ENCODE assay signal across 10 cellular contexts in the genomic region with DNA sequence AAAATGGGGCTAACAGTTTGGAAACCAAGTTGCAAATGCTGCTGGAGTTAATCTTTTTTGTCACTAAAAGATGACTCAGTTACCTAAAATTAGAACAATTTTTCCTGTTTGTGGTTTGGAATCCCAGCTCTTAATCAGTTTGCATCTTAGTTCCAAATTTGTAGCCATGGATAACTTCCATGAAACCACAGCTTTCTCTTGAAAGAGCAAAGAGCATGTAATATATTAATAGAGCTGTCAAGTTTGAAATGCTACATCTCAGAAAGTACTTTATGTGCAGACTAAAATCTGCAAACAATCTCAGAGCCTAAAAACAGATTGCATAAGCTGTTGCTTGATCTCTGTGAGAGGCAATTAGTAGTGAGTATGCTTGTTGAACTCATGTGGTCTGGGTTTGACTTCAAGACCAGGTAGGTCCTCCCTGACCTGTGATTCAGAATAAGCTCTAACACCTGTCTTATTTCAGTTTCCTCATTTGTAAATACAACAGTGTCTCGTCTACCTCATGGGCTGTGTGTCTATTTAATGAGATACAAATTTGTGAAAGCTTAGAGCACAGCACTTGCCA. TPM values are rescaled to one million over a fixed set of nuclear protein-coding genes. Genes with fewer than 3 reads are reported as not detected.
DNase-seq lines count a peak whose midpoint lies in the region; ATAC-seq and TF ChIP-seq lines count a peak whose summit lies in the region.
"Had no signal": no experiment of that assay in that cellular context is flagged by ENCODE, and none has a peak within 500 bp of the region (broad histone marks: within the 10 kb centered on the region; RNA-seq: fewer than 3 reads in every experiment).

No MANE protein-coding gene starts in this region.

- H3K4me1 Mint-ChIP-seq in endothelial cell (ENCODE audit: unreplicated experiment): peaks cover 23% of the 10 kb centered on the region
- peaks cover 7 to 8% of the 10 kb centered on the region in 2 donors for H3K4me1 Mint-ChIP-seq in immature natural killer cell

- no peak overlapping the region for H3K4me3 ChIP-seq in foreskin fibroblast (ENCODE audit: low read depth in 1 of 2, low read length in 2 of 2)

- ATAC-seq in sciatic nerve: peak; percentile 70

- H3K27ac Mint-ChIP-seq in endothelial cell (ENCODE audit: unreplicated experiment) (no peak overlapping the region), immature natural killer cell (no peak overlapping the region)

- H3K27me3 Mint-ChIP-seq in endothelial cell (ENCODE audit: unreplicated experiment) (peaks cover 2% of the 10 kb centered on the region), immature natural killer cell (ENCODE audit: low read depth in 3 of 3) (no peaks in the 10 kb centered on the region)

- POLR2A ChIA-PET in RWPE1 (lab: Yijun Ruan, JAX; ENCODE audit: low non-redundant PET): no interaction called here

- DNase-seq in GM04503 (ENCODE audit: low read depth) (peak; percentile 94), RWPE1 (ENCODE audit: low spot score) (peak; percentile 40), foreskin fibroblast (peak; percentile 68 to 78), sciatic nerve (ENCODE audit: low spot score) (no peak), endothelial cell (ENCODE audit: low spot score) (no peak), immature natural killer cell (no peak), substantia nigra (lab: John Stamatoyannopoulos, UW) (no peak)
- no peak for DNase-seq in effector CD8-positive, alpha-beta T cell (lab: John Stamatoyannopoulos, UW)
- DNase-seq: activated T-cell treated with anti-CD3 and anti-CD28 coated beads, Interleukin-2, amount 50 U/mL, for 48 hours; NCI-H774 had no signal

- H3K36me3 Mint-ChIP-seq in endothelial cell (ENCODE audit: low read depth, unreplicated experiment) (peaks cover 3% of the 10 kb centered on the region), immature natural killer cell (peaks cover 18 to 25% (median 24%) of the 10 kb centered on the region in 3 donors)

- intact Hi-C loops in sciatic nerve (cut with DNase I): no loop called here

- H3K27ac ChIP-seq in RWPE1 (no peak overlapping the region), substantia nigra (ENCODE audit: low read depth, low read length, poor library complexity, severe bottlenecking) (no peak overlapping the region)

- H3K9me3 Mint-ChIP-seq in endothelial cell (ENCODE audit: unreplicated experiment): no peaks in the 10 kb centered on the region
- no peaks in the 10 kb centered on the region for H3K9me3 Mint-ChIP-seq in immature natural killer cell

- H3K4me3 Mint-ChIP-seq in endothelial cell (ENCODE audit: unreplicated experiment) (no peak overlapping the region), immature natural killer cell (no peak overlapping the region)

- TF ChIP-seq CTCF in RWPE1 (conservative IDR thresholded peaks at IDR 0.05; ENCODE audit: low read depth) (no peak), foreskin fibroblast (IDR thresholded peaks at IDR 0.05; ENCODE audit: low read depth, low read length) (no peak), endothelial cell (IDR thresholded peaks at IDR 0.05; ENCODE audit: unreplicated experiment) (no peak)

- CTCF ChIA-PET in RWPE1 (lab: Yijun Ruan, JAX): interaction anchor here (0.6 to 1.1 kb wide), 4 partner anchors 10 to 74 kb away, joined by 3 to 5 read pairs (median 4); no protein-coding TSS in a partner anchor

RNA-seq across cellular contexts. Expression of gene DHX35, which starts 23.5 kb away (rescaled TPM):
- total RNA-seq in sciatic nerve: 11.3 TPM
- total RNA-seq in endothelial cell (ENCODE audit: unreplicated experiment): 10.5 TPM
- 1 to 10 TPM; 5.0 to 6.5 (median 6.0) TPM for polyA plus RNA-seq in immature natural killer cell

RNA-seq across cellular contexts. Expression of gene FAM83D, which starts 59.5 kb away (rescaled TPM):
- 0.13 TPM for total RNA-seq in sciatic nerve
- total RNA-seq in endothelial cell (ENCODE audit: unreplicated experiment): 7.7 TPM
- polyA plus RNA-seq in immature natural killer cell: under 1 TPM in 2 of 3 donors, not detected in 1; 0.25 to 0.58 TPM

Comparison
In these comparisons a context has a peak if more than half of its experiments do, and no peak if none do; other contexts are left out.
1. DNase-seq: peak in GM04503 (single experiment), RWPE1 (single experiment) and foreskin fibroblast (2 of 2); none in sciatic nerve (single experiment), endothelial cell (single experiment), effector CD8-positive, alpha-beta T cell (single experiment), immature natural killer cell (0 of 3) and substantia nigra (0 of 49).